Comparison of ENCODE assay signal across 10 cellular contexts in genomic region chr11:6482431-6482830, GRCh38. TPM values are rescaled to one million over a fixed set of nuclear protein-coding genes. Genes with fewer than 3 reads are reported as not detected.
DNase-seq lines count a peak whose midpoint lies in the region; ATAC-seq and TF ChIP-seq lines count a peak whose summit lies in the region.
"Had no signal": no experiment of that assay in that cellular context is flagged by ENCODE, and none has a peak within 500 bp of the region (broad histone marks: within the 10 kb centered on the region; RNA-seq: fewer than 3 reads in every experiment).

No MANE protein-coding gene starts in this region.

- H3K27ac ChIP-seq in BLaER1 (peak overlapping the region; percentile 90; the same call in 1 of the 2 replicates), coronary artery (peak overlapping the region; percentile 84 to 95)

- POLR2A ChIA-PET in naive thymus-derived CD8-positive, alpha-beta T cell (lab: Charles Lee): interaction anchor here (0.9 to 2.1 kb wide), 16 partner anchors 9 to 264 kb away, joined by 3 to 22 read pairs (median 8); partner anchors contain the start of genes APBB1, ILK, MRPL17 and RRP8

- no peaks in the 10 kb centered on the region for H3K27me3 ChIP-seq in BLaER1
- no peaks in the 10 kb centered on the region for H3K27me3 ChIP-seq in MG63

- DNase-seq in MG63 (no peak), coronary artery (ENCODE audit: low spot score) (no peak), DMS53 (lab: John Stamatoyannopoulos, UW) (no peak), RPMI8226 (no peak), NCI-H2171 treated with DMSO at 0.1 percent for 48 hours (lab: John Stamatoyannopoulos, UW) (no peak), omental fat pad (ENCODE audit: low spot score) (no peak)
- DNase-seq in naive thymus-derived CD8-positive, alpha-beta T cell: no peak
- DNase-seq: cerebellar nuclear complex, NCI-H1105 treated with DMSO at 0.1 percent for 48 hours had no signal

- H3K4me1 Mint-ChIP-seq in naive thymus-derived CD8-positive, alpha-beta T cell: peaks cover 26 to 46% (median 43%) of the 10 kb centered on the region in 4 donors

- ATAC-seq in naive thymus-derived CD8-positive, alpha-beta T cell: no peak
- no peak for ATAC-seq in omental fat pad (ENCODE audit: low FRiP score)

- peaks cover 0 to 12% (median 0%) of the 10 kb centered on the region in 3 donors for H3K36me3 Mint-ChIP-seq in naive thymus-derived CD8-positive, alpha-beta T cell

- H3K36me3 ChIP-seq in BLaER1 (peaks cover 77% of the 10 kb centered on the region), MG63 (peaks cover 80% of the 10 kb centered on the region)

- H3K4me3 Mint-ChIP-seq in naive thymus-derived CD8-positive, alpha-beta T cell: peak overlapping the region; percentile 66 to 99 (median 96)

- no peaks in the 10 kb centered on the region for H3K9me3 Mint-ChIP-seq in naive thymus-derived CD8-positive, alpha-beta T cell

- TF ChIP-seq CTCF in coronary artery (IDR thresholded peaks at IDR 0.05): no peak
- no peak for TF ChIP-seq CTCF in omental fat pad (IDR thresholded peaks at IDR 0.05)

- H3K9me3 ChIP-seq in BLaER1: no peaks in the 10 kb centered on the region
- no peaks in the 10 kb centered on the region for H3K9me3 ChIP-seq in MG63

- H3K4me3 ChIP-seq in BLaER1: peak overlapping the region; percentile 94
- peak overlapping the region; percentile 86 for H3K4me3 ChIP-seq in MG63
- H3K4me3 ChIP-seq in coronary artery: peak overlapping the region; percentile 90

- no peaks in the 10 kb centered on the region for H3K27me3 Mint-ChIP-seq in naive thymus-derived CD8-positive, alpha-beta T cell

- peaks cover 40% of the 10 kb centered on the region for H4K20me1 ChIP-seq in BLaER1

- peak overlapping the region; percentile 93 for H3K9ac ChIP-seq in BLaER1

- peak overlapping the region; percentile 98 for H3K4me2 ChIP-seq in BLaER1

- H3K4me1 ChIP-seq in BLaER1: peaks cover 27% of the 10 kb centered on the region

- H3K27ac Mint-ChIP-seq in naive thymus-derived CD8-positive, alpha-beta T cell: peak overlapping the region; percentile 80 to 99 (median 99)

RNA-seq across cellular contexts. Expression of gene TIMM10B, which starts 1.1 kb away (rescaled TPM):
- 28.5 and 34.4 TPM in 2 replicates for total RNA-seq in MG63 (2014; rRNA removed; shearing (Covaris generic); ENCODE audit: low replicate concordance)
- 10 to 100 TPM; 69.2 to 71.5 TPM for total RNA-seq in naive thymus-derived CD8-positive, alpha-beta T cell
- polyA plus RNA-seq in naive thymus-derived CD8-positive, alpha-beta T cell: 10 to 100 TPM; 30.5 to 42.7 (median 30.9) TPM
- 10 to 100 TPM; 42.7 to 60.6 (median 47.8) TPM for total RNA-seq in omental fat pad

RNA-seq across cellular contexts. Expression of gene ARFIP2, which starts 1.3 kb away (rescaled TPM):
- total RNA-seq in MG63 (2014; rRNA removed; shearing (Covaris generic); ENCODE audit: low replicate concordance): 40.8 and 53.9 TPM in 2 replicates
- 10 to 100 TPM; 54.6 to 56.1 TPM for total RNA-seq in naive thymus-derived CD8-positive, alpha-beta T cell
- polyA plus RNA-seq in naive thymus-derived CD8-positive, alpha-beta T cell: 10 to 100 TPM; 31.1 to 43.8 (median 38.3) TPM
- 10 to 100 TPM; 51.3 to 63.3 (median 54.1) TPM for total RNA-seq in omental fat pad

RNA-seq across cellular contexts. Expression of gene TRIM3, which starts 8.7 kb away (rescaled TPM):
- 12.8 and 19.8 TPM in 2 replicates for total RNA-seq in MG63 (2014; rRNA removed; shearing (Covaris generic); ENCODE audit: low replicate concordance)
- total RNA-seq in naive thymus-derived CD8-positive, alpha-beta T cell: 10 to 100 TPM; 20.7 to 25.9 TPM
- polyA plus RNA-seq in naive thymus-derived CD8-positive, alpha-beta T cell: 1 to 10 TPM; 1.2 to 2.4 (median 1.8) TPM
- 10 to 100 TPM; 16.9 to 27.4 (median 22.1) TPM for total RNA-seq in omental fat pad

RNA-seq across cellular contexts. Expression of gene DNHD1, which starts 14.6 kb away (rescaled TPM):
- 5.1 and 9.1 TPM in 2 replicates for total RNA-seq in MG63 (2014; rRNA removed; shearing (Covaris generic); ENCODE audit: low replicate concordance)
- 10 to 100 TPM; 62.4 to 62.8 TPM for total RNA-seq in naive thymus-derived CD8-positive, alpha-beta T cell
- 1 to 10 TPM; 1.0 to 1.9 (median 1.1) TPM for polyA plus RNA-seq in naive thymus-derived CD8-positive, alpha-beta T cell
- 10 to 100 TPM; 11.7 to 20.5 (median 16.6) TPM for total RNA-seq in omental fat pad

RNA-seq across cellular contexts. Expression of gene HPX, which starts 41.6 kb away (rescaled TPM):
- 0.20 TPM in 1 of 2 replicates, not detected in the other for total RNA-seq in MG63 (2014; rRNA removed; shearing (Covaris generic); ENCODE audit: low replicate concordance)
- total RNA-seq in naive thymus-derived CD8-positive, alpha-beta T cell: 1 to 10 TPM; 1.6 to 1.7 TPM
- not detected for polyA plus RNA-seq in naive thymus-derived CD8-positive, alpha-beta T cell
- 1 to 10 TPM; 1.7 to 2.5 (median 2.0) TPM for total RNA-seq in omental fat pad
